Comparison of ENCODE assay signal across 8 cellular contexts in the genomic region with DNA sequence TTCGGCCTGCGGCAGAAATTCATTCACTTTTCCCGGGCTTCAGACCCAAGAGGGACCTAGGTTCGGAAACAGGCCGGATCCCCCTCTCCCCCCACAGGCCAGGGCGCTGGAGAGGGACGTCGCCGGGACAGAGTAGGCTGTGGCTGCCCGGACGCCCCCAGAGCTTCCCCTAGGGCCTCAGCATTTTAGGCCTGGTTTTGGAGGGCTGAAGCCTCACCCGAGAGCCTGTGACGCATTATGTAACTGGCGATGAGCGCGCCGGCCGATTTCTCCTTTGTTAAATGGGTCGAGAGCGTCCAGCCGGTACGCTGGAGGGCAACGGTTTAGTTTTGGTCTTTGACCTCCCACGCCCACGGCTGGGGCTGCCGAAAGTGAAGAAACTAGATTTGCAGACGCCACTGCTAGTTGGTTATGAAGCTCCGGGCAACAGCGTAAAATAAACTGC. TPM values are rescaled to one million over a fixed set of nuclear protein-coding genes. Genes with fewer than 3 reads are reported as not detected.
DNase-seq lines count a peak whose midpoint lies in the region; ATAC-seq lines count a peak whose summit lies in the region.

No MANE protein-coding gene starts in this region.

- intact Hi-C loops in left cardiac atrium (cut with DNase I), result no loop called here

- H3K27me3 Mint-ChIP-seq in activated naive CD8-positive, alpha-beta T cell treated with anti-CD3 and anti-CD28 coated beads, Interleukin-2, amount 50 U/mL, for 24 hours, result no peaks in the 10 kb centered on the region

- peaks cover 43% of the 10 kb centered on the region for H3K4me1 Mint-ChIP-seq in activated naive CD8-positive, alpha-beta T cell treated with anti-CD3 and anti-CD28 coated beads, Interleukin-2, amount 50 U/mL, for 24 hours

- no peaks in the 10 kb centered on the region for H3K9me3 Mint-ChIP-seq in activated naive CD8-positive, alpha-beta T cell treated with anti-CD3 and anti-CD28 coated beads, Interleukin-2, amount 50 U/mL, for 24 hours

- peak overlapping the region; percentile 86 for H3K4me3 Mint-ChIP-seq in activated naive CD8-positive, alpha-beta T cell treated with anti-CD3 and anti-CD28 coated beads, Interleukin-2, amount 50 U/mL, for 24 hours

- DNase-seq in DMS79 treated with DMSO at 0.1 percent for 48 hours (lab: John Stamatoyannopoulos, UW) (peak; percentile 5), DMS79 (lab: John Stamatoyannopoulos, UW) (no peak), RPMI7951 (ENCODE audit: low read depth) (peak; percentile 46), left cardiac atrium (peak; percentile 67), pons (ENCODE audit: low spot score) (peak; percentile 28), SHP77 treated with DMSO at 0.1 percent for 48 hours (lab: John Stamatoyannopoulos, UW) (no peak)
- peak; percentile 50 for DNase-seq in activated naive CD8-positive, alpha-beta T cell treated with anti-CD3 and anti-CD28 coated beads, Interleukin-2, amount 50 U/mL, for 24 hours

- H3K36me3 Mint-ChIP-seq in activated naive CD8-positive, alpha-beta T cell treated with anti-CD3 and anti-CD28 coated beads, Interleukin-2, amount 50 U/mL, for 24 hours (ENCODE audit: low read depth), result peaks cover 37% of the 10 kb centered on the region

- H3K27ac Mint-ChIP-seq in activated naive CD8-positive, alpha-beta T cell treated with anti-CD3 and anti-CD28 coated beads, Interleukin-2, amount 50 U/mL, for 24 hours, result peak overlapping the region; percentile 82

- ATAC-seq in HG03039 (IDR thresholded peaks at IDR 0.05; ENCODE audit: unreplicated experiment), result peak; percentile 24
- ATAC-seq in activated naive CD8-positive, alpha-beta T cell treated with anti-CD3 and anti-CD28 coated beads, Interleukin-2, amount 50 U/mL, for 24 hours, result no peak
- ATAC-seq in left cardiac atrium, result peak; percentile 55 to 72

RNA-seq across cellular contexts. Expression of a gene that starts 0.7 kb away (rescaled TPM):
- 199 and 230 TPM in 2 replicates for total RNA-seq in RPMI7951 (2014; rRNA removed; shearing (Covaris generic))
- 100 to 1,000 TPM; 315 to 322 TPM for total RNA-seq in left cardiac atrium

RNA-seq across cellular contexts. Expression of a gene that starts 32.8 kb away (rescaled TPM):
- 15.6 and 18.3 TPM in 2 replicates for total RNA-seq in RPMI7951 (2014; rRNA removed; shearing (Covaris generic))
- total RNA-seq in left cardiac atrium, result 10 to 100 TPM in 1 of 2 donors, 1 to 10 TPM in 1; 9.3 to 17.2 TPM

Comparison
In these comparisons a context has a peak if more than half of its experiments do, and no peak if none do; other contexts are left out.
1. DNase-seq: peak in DMS79 treated with DMSO at 0.1 percent for 48 hours (single experiment), RPMI7951 (single experiment), activated naive CD8-positive, alpha-beta T cell treated with anti-CD3 and anti-CD28 coated beads, Interleukin-2, amount 50 U/mL, for 24 hours (single experiment), left cardiac atrium (single experiment) and pons (single experiment); none in DMS79 (single experiment) and SHP77 treated with DMSO at 0.1 percent for 48 hours (single experiment).